In genomic region chr17:38702166-38702899, GRCh38 we compare ENCODE assay signal across 9 cellular contexts. TPM values are rescaled to one million over a fixed set of nuclear protein-coding genes. Genes with fewer than 3 reads are reported as not detected.
DNase-seq lines count a peak whose midpoint lies in the region; FAIRE-seq and TF ChIP-seq lines count a peak whose summit lies in the region.
"Had no signal": no experiment of that assay in that cellular context is flagged by ENCODE, and none has a peak within 500 bp of the region (broad histone marks: within the 10 kb centered on the region; RNA-seq: fewer than 3 reads in every experiment).

No MANE protein-coding gene starts in this region.

- POLR2A ChIA-PET in A673 (lab: Charles Lee; ENCODE audit: low non-redundant PET), result no interaction called here

- peak overlapping the region; percentile 100 for H3K27ac Mint-ChIP-seq in activated T-cell treated with anti-CD3 and anti-CD28 coated beads, Interleukin-2, amount 50 U/mL, for 24 hours

- peaks cover 7% of the 10 kb centered on the region; the same call in 1 of the 2 replicates for H3F3A ChIP-seq in OCI-LY1 (ENCODE audit: insufficient read depth, low read length)

- H3K36me3 Mint-ChIP-seq in activated T-cell treated with anti-CD3 and anti-CD28 coated beads, Interleukin-2, amount 50 U/mL, for 24 hours (ENCODE audit: low read depth), result peaks cover 45% of the 10 kb centered on the region

- TF ChIP-seq CTCF in A673 (conservative IDR thresholded peaks at IDR 0.05; ENCODE audit: low read depth, low read length), result no peak
- no peak for TF ChIP-seq CTCF in OCI-LY1 (IDR thresholded peaks at IDR 0.05; ENCODE audit: low read length)

- CTCF ChIA-PET in A673 (lab: Charles Lee), result no interaction called here

- TF ChIP-seq POLR2A in GM18526 (IDR thresholded peaks at IDR 0.05; ENCODE audit: extremely low read depth, insufficient read length) (peak; percentile 89), erythroblast (IDR thresholded peaks at IDR 0.05; ENCODE audit: low read length) (peak; percentile 82)

- peak overlapping the region; percentile 99 for H3K4me3 Mint-ChIP-seq in activated T-cell treated with anti-CD3 and anti-CD28 coated beads, Interleukin-2, amount 50 U/mL, for 24 hours

- H3K4me1 ChIP-seq in A673 (ENCODE audit: insufficient read depth, low read length, poor library complexity, severe bottlenecking), result no peaks in the 10 kb centered on the region
- H3K4me1 ChIP-seq in OCI-LY1 (ENCODE audit: insufficient read depth, low read length, severe bottlenecking), result peaks cover 37% of the 10 kb centered on the region
- peaks cover 25 to 37% of the 10 kb centered on the region in 2 donors for H3K4me1 ChIP-seq in mucosa of rectum (ENCODE audit: control insufficient read depth in 2 of 2, insufficient read depth in 2 of 2, low read length in 2 of 2)

- no peaks in the 10 kb centered on the region for H3K9me3 ChIP-seq in A673 (ENCODE audit: low read depth, low read length, poor library complexity, severe bottlenecking)
- H3K9me3 ChIP-seq in OCI-LY1 (ENCODE audit: low read length), result no peaks in the 10 kb centered on the region
- no peaks in the 10 kb centered on the region for H3K9me3 ChIP-seq in mucosa of rectum (ENCODE audit: control insufficient read depth in 2 of 2, low read length in 2 of 2)

- intact Hi-C loops in A673 (cut with micrococcal nuclease; ENCODE audit: unreplicated experiment), result no loop called here

- no peaks in the 10 kb centered on the region for H3K27me3 Mint-ChIP-seq in activated T-cell treated with anti-CD3 and anti-CD28 coated beads, Interleukin-2, amount 50 U/mL, for 24 hours

- H3K79me2 ChIP-seq in OCI-LY1 (ENCODE audit: insufficient read depth, low read length), result 0 out of 2 replicates have a peak, but pooled peaks cover 4% of the 10 kb centered on the region

- no peaks in the 10 kb centered on the region for H3K9me2 ChIP-seq in OCI-LY1 (ENCODE audit: low read depth, low read length)

- H3K9me3 Mint-ChIP-seq in activated T-cell treated with anti-CD3 and anti-CD28 coated beads, Interleukin-2, amount 50 U/mL, for 24 hours, result peaks cover 3% of the 10 kb centered on the region

- no peak for FAIRE-seq in HTR-8/SVneo (lab: Jason Lieb, UNC)
- FAIRE-seq: GM18507 had no signal

- peak overlapping the region; percentile 93 for H3K9ac ChIP-seq in OCI-LY1 (ENCODE audit: low read length)
- H3K9ac ChIP-seq in mucosa of rectum (ENCODE audit: low read depth in 1 of 2, low read length in 2 of 2), result peak overlapping the region; percentile 91 to 93

- H3K4me3 ChIP-seq in A673 (ENCODE audit: low read depth, low read length, poor library complexity, severe bottlenecking) (peak overlapping the region; percentile 71), OCI-LY1 (ENCODE audit: low read depth, low read length, poor library complexity, severe bottlenecking) (peak overlapping the region; percentile 95), mucosa of rectum (ENCODE audit: low read length in 2 of 2) (peak overlapping the region; percentile 75 to 78)

- H3K36me3 ChIP-seq in A673 (ENCODE audit: insufficient read depth, low read length, poor library complexity, severe bottlenecking), result no peaks in the 10 kb centered on the region
- H3K36me3 ChIP-seq in OCI-LY1 (ENCODE audit: insufficient read depth, low read length), result peaks cover 1% of the 10 kb centered on the region
- H3K36me3 ChIP-seq in mucosa of rectum (ENCODE audit: control insufficient read depth in 2 of 2, insufficient read depth in 2 of 2, low read length in 2 of 2), result no peaks in the 10 kb centered on the region

- no peaks in the 10 kb centered on the region for H4K20me1 ChIP-seq in OCI-LY1 (ENCODE audit: insufficient read depth, low read length)

- H3K4me2 ChIP-seq in OCI-LY1 (ENCODE audit: low read length), result peak overlapping the region; percentile 94

- peaks cover 45% of the 10 kb centered on the region for H3K4me1 Mint-ChIP-seq in activated T-cell treated with anti-CD3 and anti-CD28 coated beads, Interleukin-2, amount 50 U/mL, for 24 hours (ENCODE audit: low read depth)

- H2AFZ ChIP-seq in OCI-LY1 (ENCODE audit: low read length), result no peak overlapping the region

- H3K27ac ChIP-seq in A673 (ENCODE audit: low read depth, low read length, poor library complexity, severe bottlenecking), result peak overlapping the region; percentile 57
- peak overlapping the region; percentile 90 for H3K27ac ChIP-seq in OCI-LY1 (ENCODE audit: low read depth, low read length, poor library complexity, severe bottlenecking)
- H3K27ac ChIP-seq in mucosa of rectum (ENCODE audit: low read depth in 2 of 2, low read length in 2 of 2), result peak overlapping the region; percentile 89 to 95

- DNase-seq in A673 (ENCODE audit: low spot score) (peak; percentile 87), HTR-8/SVneo (ENCODE audit: insufficient read length, low spot score) (peak; percentile 93), erythroblast (lab: John Stamatoyannopoulos, UW) (peak; percentile 90 to 93)
- peak; percentile 91 for DNase-seq in activated T-cell treated with anti-CD3 and anti-CD28 coated beads, Interleukin-2, amount 50 U/mL, for 24 hours
- peak; percentile 46 to 59 for DNase-seq in stimulated activated CD8-positive, alpha-beta memory T cell treated with anti-CD3 and anti-CD28 coated beads, Interleukin-4, amount 100 ng/mL, for 1 hour (ENCODE audit: low read depth in 2 of 2, low spot score in 1 of 2)

- no TSS peak for BruUV-seq in A673 (replicated peaks; lab: Mats Ljungman, UMichigan)

- H3K27me3 ChIP-seq in A673 (replicated peaks; ENCODE audit: insufficient read depth, low read depth, low read length, poor library complexity) (no peaks in the 10 kb centered on the region), OCI-LY1 (ENCODE audit: insufficient read depth, low read length) (peaks cover 4% of the 10 kb centered on the region; the same call in 1 of the 2 replicates), mucosa of rectum (ENCODE audit: control insufficient read depth in 2 of 2, insufficient read depth in 2 of 2, low read length in 2 of 2) (no peaks in the 10 kb centered on the region)

RNA-seq across cellular contexts. Expression of gene MLLT6, which starts 2.7 kb away (rescaled TPM):
- 41.4 and 59.5 TPM in 2 replicates for total RNA-seq in A673 (2021)

RNA-seq across cellular contexts. Expression of gene EPOP, which starts 27.6 kb away (rescaled TPM):
- total RNA-seq in A673 (2021), result 4.0 and 5.9 TPM in 2 replicates

RNA-seq across cellular contexts. Expression of gene CISD3, which starts 27.8 kb away (rescaled TPM):
- total RNA-seq in A673 (2021), result 6.6 and 8.5 TPM in 2 replicates

RNA-seq across cellular contexts. Expression of gene PCGF2, which starts 45.8 kb away (rescaled TPM):
- total RNA-seq in A673 (2021), result 34.4 and 42.0 TPM in 2 replicates

RNA-seq across cellular contexts. Expression of gene PSMB3, which starts 50.2 kb away (rescaled TPM):
- total RNA-seq in A673 (2021), result 217 and 232 TPM in 2 replicates

Comparison
In these comparisons a context has a peak if more than half of its experiments do, and no peak if none do; other contexts are left out.
1. Peak in every context shown above with its lines: DNase-seq, H3K4me3 ChIP-seq and H3K27ac ChIP-seq.